ENCODE assay signal across 28 cellular contexts in genomic region chr2:170436077-170436943, GRCh38.
DNase-seq lines count a peak whose midpoint lies in the region; ATAC-seq lines count a peak whose summit lies in the region.
"Had no signal": no experiment of that assay in that cellular context is flagged by ENCODE, and none has a peak within 500 bp of the region (broad histone marks: within the 10 kb centered on the region; RNA-seq: fewer than 3 reads in every experiment).

No MANE protein-coding gene starts in this region.

- H3K4me3 ChIP-seq in CD4-positive, alpha-beta memory T cell (ENCODE audit: low read length in 2 of 2), result no peak overlapping the region
- no peak overlapping the region; the same call in 1 of the 2 replicates for H3K4me3 ChIP-seq in HUES48 (ENCODE audit: low read depth, low read length)
- H3K4me3 ChIP-seq in mesenchymal stem cell (ENCODE audit: insufficient read depth in 1 of 2, low read depth in 1 of 2, low read length in 2 of 2), result no peak overlapping the region
- H3K4me3 ChIP-seq: ascending aorta, sigmoid colon, suprapubic skin, uterus had no signal

- H3K9ac ChIP-seq in HUES48 (ENCODE audit: low read depth, low read length) (no peak overlapping the region), mesenchymal stem cell (ENCODE audit: low read length) (no peak overlapping the region)
- H3K9ac ChIP-seq: parathyroid adenoma had no signal

- POLR2A ChIA-PET in CD4-positive, alpha-beta memory T cell (lab: Charles Lee; ENCODE audit: partially characterized antibody), result no interaction called here

- WGBS in mesenchymal stem cell, result 15% methylated on average over 2 of the region's 5 CpGs

- H3K4me1 ChIP-seq in CD4-positive, alpha-beta memory T cell (ENCODE audit: insufficient read depth, low read length), result peaks cover 21% of the 10 kb centered on the region
- H3K4me1 ChIP-seq in HUES48 (ENCODE audit: control insufficient read depth, insufficient read depth, low read length) (peaks cover 29% of the 10 kb centered on the region), mesenchymal stem cell (ENCODE audit: control insufficient read depth, insufficient read depth, low read depth, low read length) (no peaks in the 10 kb centered on the region)
- H3K4me1 ChIP-seq: ascending aorta, parathyroid adenoma, sigmoid colon, suprapubic skin, uterus had no signal

- no peak for DNase-seq in CD4-positive, alpha-beta memory T cell
- no peak for DNase-seq in effector memory CD8-positive, alpha-beta T cell
- DNase-seq in mesenchymal stem cell, result peak; percentile 22
- no peak for DNase-seq in NCI-H526 treated with DMSO at 0.1 percent for 48 hours (lab: John Stamatoyannopoulos, UW)
- DNase-seq in dermis blood vessel endothelial cell, result no peak
- DNase-seq: activated CD4-positive, alpha-beta T cell treated with anti-CD3 and anti-CD28 coated beads for 1 hour; activated T-cell treated with anti-CD3 and anti-CD28 coated beads, Interleukin-2, amount 50 U/mL, for 4 hours; cerebellar nuclear complex; DMS153; effector CD8-positive, alpha-beta T cell; GDM1; head of caudate nucleus; naive B cell; NCI-H1436; NCI-H2171; NCI-H526; sigmoid colon; T1000; uterus had no signal

- H2BK12ac ChIP-seq in mesenchymal stem cell (ENCODE audit: low read length in 2 of 2), result no peak overlapping the region

- H2AFZ ChIP-seq in mesenchymal stem cell (ENCODE audit: low read depth, low read length), result no peak overlapping the region
- H2AFZ ChIP-seq: parathyroid adenoma had no signal

- H2AK5ac ChIP-seq in mesenchymal stem cell (ENCODE audit: low read length, severe bottlenecking), result no peak overlapping the region

- peaks cover 0 to 2% (median 0%) of the 10 kb centered on the region in 8 donors for H3K9me3 Mint-ChIP-seq in CD4-positive, alpha-beta memory T cell
- no peaks in the 10 kb centered on the region for H3K9me3 Mint-ChIP-seq in effector memory CD8-positive, alpha-beta T cell
- H3K9me3 Mint-ChIP-seq: activated naive CD4-positive, alpha-beta T cell treated with anti-CD3 and anti-CD28 coated beads for 36 hours; activated T-cell treated with anti-CD3 and anti-CD28 coated beads, Interleukin-2, amount 50 U/mL, for 4 hours; stimulated activated effector memory CD8-positive, alpha-beta T cell treated with anti-CD3 and anti-CD28 coated beads, Interleukin-12 subunit alpha, Interleukin-12 subunit beta, amount 100 ng/mL, for 72 hours had no signal

- H3K79me1 ChIP-seq in mesenchymal stem cell (replicated peaks; ENCODE audit: low read length, poor library complexity, severe bottlenecking), result no peaks in the 10 kb centered on the region

- peak; percentile 69 for ATAC-seq in effector memory CD8-positive, alpha-beta T cell (replicated peaks)
- ATAC-seq in GM19463 (IDR thresholded peaks at IDR 0.05; ENCODE audit: unreplicated experiment) (no peak), HG03045 (IDR thresholded peaks at IDR 0.05; ENCODE audit: unreplicated experiment) (no peak)

- no peaks in the 10 kb centered on the region for H3K27me3 ChIP-seq in CD4-positive, alpha-beta memory T cell (ENCODE audit: insufficient read depth, low read length)
- H3K27me3 ChIP-seq in HUES48 (ENCODE audit: control insufficient read depth, insufficient read depth, low read length) (peaks cover 32% of the 10 kb centered on the region), mesenchymal stem cell (ENCODE audit: control insufficient read depth in 1 of 2, insufficient read depth in 1 of 2, low read length in 2 of 2) (peaks cover 4 to 6% of the 10 kb centered on the region in 2 experiments)
- H3K27me3 ChIP-seq: ascending aorta, sigmoid colon, suprapubic skin, uterus had no signal

- no peak overlapping the region for H3K4ac ChIP-seq in mesenchymal stem cell (ENCODE audit: low read depth in 1 of 2, low read length in 2 of 2)

- intact Hi-C loops in CD4-positive, alpha-beta memory T cell (cut with micrococcal nuclease), result no loop called here

- H3K27me3 Mint-ChIP-seq in CD4-positive, alpha-beta memory T cell, result peaks cover 1 to 3% of the 10 kb centered on the region in 2 donors
- H3K27me3 Mint-ChIP-seq in effector memory CD8-positive, alpha-beta T cell, result no peaks in the 10 kb centered on the region

- H3K4me1 Mint-ChIP-seq in CD4-positive, alpha-beta memory T cell, result peaks cover 18 to 28% (median 24%) of the 10 kb centered on the region in 4 donors
- peaks cover 29 to 44% of the 10 kb centered on the region in 2 donors for H3K4me1 Mint-ChIP-seq in effector memory CD8-positive, alpha-beta T cell (ENCODE audit: low read depth in 2 of 2)
- H3K4me1 Mint-ChIP-seq: naive B cell had no signal

- no peaks in the 10 kb centered on the region for H3K36me3 ChIP-seq in CD4-positive, alpha-beta memory T cell (ENCODE audit: insufficient read depth, low read length)
- no peaks in the 10 kb centered on the region for H3K36me3 ChIP-seq in HUES48 (ENCODE audit: control insufficient read depth, insufficient read depth, low read length)
- H3K36me3 ChIP-seq in mesenchymal stem cell (ENCODE audit: control insufficient read depth in 1 of 2, insufficient read depth in 2 of 2, low read depth in 1 of 2, low read length in 2 of 2), result no peaks in the 10 kb centered on the region
- H3K36me3 ChIP-seq: ascending aorta, sigmoid colon, suprapubic skin, uterus had no signal

- no peak overlapping the region for H2BK15ac ChIP-seq in mesenchymal stem cell (ENCODE audit: low read depth, poor library complexity, severe bottlenecking)

- no peak overlapping the region for H3K14ac ChIP-seq in mesenchymal stem cell (ENCODE audit: low read length in 2 of 2)

- H4K91ac ChIP-seq in mesenchymal stem cell (ENCODE audit: low read length), result no peak overlapping the region

- no peak overlapping the region for H3K27ac Mint-ChIP-seq in CD4-positive, alpha-beta memory T cell
- peak overlapping the region; percentile 78 to 92 for H3K27ac Mint-ChIP-seq in effector memory CD8-positive, alpha-beta T cell
- H3K27ac Mint-ChIP-seq: activated naive CD4-positive, alpha-beta T cell treated with anti-CD3 and anti-CD28 coated beads for 36 hours; naive B cell; stimulated activated effector memory CD8-positive, alpha-beta T cell treated with anti-CD3 and anti-CD28 coated beads, Interleukin-12 subunit alpha, Interleukin-12 subunit beta, amount 100 ng/mL, for 72 hours had no signal

- H3K18ac ChIP-seq in mesenchymal stem cell (ENCODE audit: low read depth in 1 of 2, low read length in 2 of 2), result no peak overlapping the region

- H3K27ac ChIP-seq in CD4-positive, alpha-beta memory T cell (ENCODE audit: low read depth, low read length), result no peak overlapping the region
- H3K27ac ChIP-seq in HUES48 (ENCODE audit: low read depth, low read length), result peak overlapping the region; percentile 89
- H3K27ac ChIP-seq in mesenchymal stem cell (ENCODE audit: low read length, poor library complexity, severe bottlenecking), result no peak overlapping the region
- H3K27ac ChIP-seq: ascending aorta, C4-2B, parathyroid adenoma, sigmoid colon, suprapubic skin, uterus had no signal

- peak overlapping the region; percentile 49 for H2BK120ac ChIP-seq in mesenchymal stem cell (ENCODE audit: low read depth, low read length)

- no peak overlapping the region for H3K4me2 ChIP-seq in mesenchymal stem cell (ENCODE audit: low read length, poor library complexity, severe bottlenecking)

- H2BK5ac ChIP-seq in mesenchymal stem cell (ENCODE audit: low read depth, low read length, poor library complexity, severe bottlenecking), result no peak overlapping the region

- no peaks in the 10 kb centered on the region for H3K9me3 ChIP-seq in CD4-positive, alpha-beta memory T cell (ENCODE audit: control insufficient read depth in 1 of 2, low read length in 2 of 2)
- no peaks in the 10 kb centered on the region for H3K9me3 ChIP-seq in HUES48 (ENCODE audit: control insufficient read depth, insufficient read depth, low read length)
- no peaks in the 10 kb centered on the region for H3K9me3 ChIP-seq in mesenchymal stem cell (ENCODE audit: control insufficient read depth, low read length)
- H3K9me3 ChIP-seq: ascending aorta, sigmoid colon, suprapubic skin, uterus had no signal

- CTCF ChIA-PET in CD4-positive, alpha-beta memory T cell (lab: Charles Lee; ENCODE audit: partially characterized antibody), result interaction anchor here (1.3 to 1.7 kb wide), 3 partner anchors 27 to 75 kb away, joined by 3 to 8 read pairs (median 4); no protein-coding TSS in a partner anchor

- no peaks in the 10 kb centered on the region for H3K36me3 Mint-ChIP-seq in CD4-positive, alpha-beta memory T cell
- H3K36me3 Mint-ChIP-seq in effector memory CD8-positive, alpha-beta T cell (ENCODE audit: insufficient read depth), result no peaks in the 10 kb centered on the region
- H3K36me3 Mint-ChIP-seq: naive B cell; stimulated activated effector memory CD8-positive, alpha-beta T cell treated with anti-CD3 and anti-CD28 coated beads, Interleukin-12 subunit alpha, Interleukin-12 subunit beta, amount 100 ng/mL, for 72 hours had no signal

- no peak overlapping the region for H3K23ac ChIP-seq in mesenchymal stem cell (ENCODE audit: low read length in 2 of 2)

- H3K4me3 Mint-ChIP-seq in CD4-positive, alpha-beta memory T cell, result peak overlapping the region in 6 of 8 donors; percentile 1 to 72 (median 34)
- H3K4me3 Mint-ChIP-seq in effector memory CD8-positive, alpha-beta T cell, result peak overlapping the region; percentile 62 to 74
- H3K4me3 Mint-ChIP-seq: activated naive CD4-positive, alpha-beta T cell treated with anti-CD3 and anti-CD28 coated beads for 36 hours; activated T-cell treated with anti-CD3 and anti-CD28 coated beads, Interleukin-2, amount 50 U/mL, for 4 hours; naive B cell had no signal

- H4K8ac ChIP-seq in mesenchymal stem cell (ENCODE audit: low read length), result no peak overlapping the region

Comparison
In these comparisons a context has a peak if more than half of its experiments do, and no peak if none do; other contexts are left out.
1. H3K27ac Mint-ChIP-seq: peak in effector memory CD8-positive, alpha-beta T cell (2 of 2); none in CD4-positive, alpha-beta memory T cell (0 of 7).